In the genomic region with DNA sequence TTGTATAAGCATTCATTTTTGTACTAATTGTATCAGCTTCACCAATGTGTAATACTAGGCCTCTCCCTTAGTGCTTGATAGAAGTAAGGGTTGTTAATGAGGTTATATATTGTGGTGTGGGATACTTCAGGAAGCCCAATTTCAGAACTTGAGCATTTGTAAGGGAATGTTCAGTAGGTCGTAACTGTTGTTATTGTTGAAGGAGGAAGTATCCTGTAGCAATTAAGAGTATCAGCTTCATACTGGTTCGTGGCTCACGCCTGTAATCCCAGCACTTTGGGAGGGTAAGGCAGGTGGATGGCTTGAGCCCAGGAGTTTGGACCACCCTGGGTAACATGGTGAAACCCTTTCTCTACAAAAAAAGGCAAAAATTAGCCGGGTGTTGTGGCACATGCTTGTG, we compare ENCODE assay signal across 13 cellular contexts. TPM values are rescaled to one million over a fixed set of nuclear protein-coding genes. Genes with fewer than 3 reads are reported as not detected.
A peak's percentile ranks its signal among the peaks of the same experiment; 100 is the strongest.
DNase-seq lines count a peak whose midpoint lies in the region; ATAC-seq and TF ChIP-seq lines count a peak whose summit lies in the region.
"Had no signal": no experiment of that assay in that cellular context is flagged by ENCODE, and none has a peak within 500 bp of the region (broad histone marks: within the 10 kb centered on the region; RNA-seq: fewer than 3 reads in every experiment).

No MANE protein-coding gene starts in this region.

- H3K4me3 ChIP-seq in lower lobe of right lung: no peak overlapping the region
- H3K4me3 ChIP-seq in subcutaneous abdominal adipose tissue (ENCODE audit: low read depth in 1 of 5, low read length in 5 of 5): peak overlapping the region in 1 of 5 donors; percentile 4

- no peak for TF ChIP-seq CTCF in lower lobe of right lung (IDR thresholded peaks at IDR 0.05)

- H3K4me3 Mint-ChIP-seq in T-helper 1 cell treated with Interleukin-12 subunit alpha and Interleukin-12 subunit beta and Interleukin-4 antibody, amounts not matched to agents 30 μg/mL and 1 μg/mL, for 36 hours: no peak overlapping the region
- peak overlapping the region; percentile 27 for H3K4me3 Mint-ChIP-seq in activated naive CD8-positive, alpha-beta T cell
- H3K4me3 Mint-ChIP-seq: neural crest cell had no signal

- H3K36me3 ChIP-seq in lower lobe of right lung: peaks cover 4% of the 10 kb centered on the region
- H3K36me3 ChIP-seq in subcutaneous abdominal adipose tissue (ENCODE audit: control insufficient read depth in 5 of 5, insufficient read depth in 5 of 5, low read length in 5 of 5): no peaks in the 10 kb centered on the region

- H3K27me3 ChIP-seq in lower lobe of right lung (ENCODE audit: low read depth) (no peaks in the 10 kb centered on the region), subcutaneous abdominal adipose tissue (ENCODE audit: control insufficient read depth in 5 of 5, insufficient read depth in 4 of 5, low read length in 5 of 5) (no peaks in the 10 kb centered on the region)

- no peaks in the 10 kb centered on the region for H3K9me3 Mint-ChIP-seq in T-helper 1 cell treated with Interleukin-12 subunit alpha and Interleukin-12 subunit beta and Interleukin-4 antibody, amounts not matched to agents 30 μg/mL and 1 μg/mL, for 36 hours
- no peaks in the 10 kb centered on the region for H3K9me3 Mint-ChIP-seq in activated naive CD8-positive, alpha-beta T cell (ENCODE audit: low read depth)
- H3K9me3 Mint-ChIP-seq: neural crest cell had no signal

- no peak overlapping the region for H3K9ac ChIP-seq in subcutaneous abdominal adipose tissue (ENCODE audit: low read length in 5 of 5)

- intact Hi-C loops in lower lobe of right lung (cut with DNase I) (no loop called here), left ventricle myocardium superior (cut with micrococcal nuclease) (no loop called here)

- H3K27ac Mint-ChIP-seq in T-helper 1 cell treated with Interleukin-12 subunit alpha and Interleukin-12 subunit beta and Interleukin-4 antibody, amounts not matched to agents 30 μg/mL and 1 μg/mL, for 36 hours: peak overlapping the region; percentile 90
- H3K27ac Mint-ChIP-seq in activated naive CD8-positive, alpha-beta T cell: peak overlapping the region; percentile 97

- H3K9me3 ChIP-seq in lower lobe of right lung: no peaks in the 10 kb centered on the region
- no peaks in the 10 kb centered on the region for H3K9me3 ChIP-seq in subcutaneous abdominal adipose tissue (ENCODE audit: control insufficient read depth in 5 of 5, low read length in 5 of 5)

- no peaks in the 10 kb centered on the region for H3K27me3 Mint-ChIP-seq in T-helper 1 cell treated with Interleukin-12 subunit alpha and Interleukin-12 subunit beta and Interleukin-4 antibody, amounts not matched to agents 30 μg/mL and 1 μg/mL, for 36 hours (ENCODE audit: low read depth)
- no peaks in the 10 kb centered on the region for H3K27me3 Mint-ChIP-seq in activated naive CD8-positive, alpha-beta T cell

- H3K36me3 Mint-ChIP-seq in T-helper 1 cell treated with Interleukin-12 subunit alpha and Interleukin-12 subunit beta and Interleukin-4 antibody, amounts not matched to agents 30 μg/mL and 1 μg/mL, for 36 hours (ENCODE audit: low read depth): peaks cover 22% of the 10 kb centered on the region
- H3K36me3 Mint-ChIP-seq in activated naive CD8-positive, alpha-beta T cell: peaks cover 11% of the 10 kb centered on the region

- H3K27ac ChIP-seq in lower lobe of right lung (peak overlapping the region; percentile 5), subcutaneous abdominal adipose tissue (ENCODE audit: low read depth, low read length) (peak overlapping the region; percentile 67)

- H3K4me1 Mint-ChIP-seq in T-helper 1 cell treated with Interleukin-12 subunit alpha and Interleukin-12 subunit beta and Interleukin-4 antibody, amounts not matched to agents 30 μg/mL and 1 μg/mL, for 36 hours (ENCODE audit: low read depth): peaks cover 46% of the 10 kb centered on the region
- H3K4me1 Mint-ChIP-seq in activated naive CD8-positive, alpha-beta T cell (ENCODE audit: low read depth): peaks cover 70% of the 10 kb centered on the region

- H3K4me1 ChIP-seq in lower lobe of right lung (peaks cover 79% of the 10 kb centered on the region), subcutaneous abdominal adipose tissue (ENCODE audit: control insufficient read depth in 5 of 5, insufficient read depth in 5 of 5, low read length in 5 of 5) (peaks cover 0 to 58% (median 54%) of the 10 kb centered on the region in 5 donors)

- no peak for DNase-seq in T-helper 1 cell
- DNase-seq in lower lobe of right lung: no peak
- no peak for DNase-seq in DMS114 treated with DMSO at 0.1 percent for 48 hours (lab: John Stamatoyannopoulos, UW; ENCODE audit: unreplicated experiment)
- DNase-seq in left ventricle myocardium superior: no peak
- DNase-seq in COR-L47 (lab: John Stamatoyannopoulos, UW): no peak
- DNase-seq: NCI-H2029 treated with DMSO at 0.1 percent for 48 hours; OCI-M1; stimulated activated CD4-positive, alpha-beta T cell treated with anti-CD3 and anti-CD28 coated beads, Interleukin-2, amount 100 ng/mL, for 48 hours had no signal

- peak in 1 of 2 donors; percentile 3 for ATAC-seq in lower lobe of right lung
- no peak for ATAC-seq in left ventricle myocardium superior
- ATAC-seq: HepG2 had no signal

RNA-seq across cellular contexts. Expression of gene IQGAP1, which starts 30.6 kb away (rescaled TPM):
- total RNA-seq in lower lobe of right lung (265 TPM), left ventricle myocardium superior (35.4 TPM)
